9 cellular contexts compared by ENCODE assay signal in genomic region chr1:109821221-109821669, GRCh38. TPM values are rescaled to one million over a fixed set of nuclear protein-coding genes. Genes with fewer than 3 reads are reported as not detected.
DNase-seq lines count a peak whose midpoint lies in the region; ATAC-seq and TF ChIP-seq lines count a peak whose summit lies in the region.
"Had no signal": no experiment of that assay in that cellular context is flagged by ENCODE, and none has a peak within 500 bp of the region (broad histone marks: within the 10 kb centered on the region; RNA-seq: fewer than 3 reads in every experiment).

No MANE protein-coding gene starts in this region.

- POLR2A ChIA-PET in CD4-positive, alpha-beta memory T cell (lab: Charles Lee; ENCODE audit: partially characterized antibody): no interaction called here

- no peaks in the 10 kb centered on the region for H3K27me3 ChIP-seq in upper lobe of left lung
- H3K27me3 ChIP-seq in CD4-positive, alpha-beta memory T cell (ENCODE audit: insufficient read depth, low read length): no peaks in the 10 kb centered on the region

- no peak for TF ChIP-seq CTCF in upper lobe of left lung (IDR thresholded peaks at IDR 0.05)

- H3K9me3 ChIP-seq in upper lobe of left lung: no peaks in the 10 kb centered on the region
- H3K9me3 ChIP-seq in CD4-positive, alpha-beta memory T cell (ENCODE audit: control insufficient read depth in 1 of 2, low read length in 2 of 2): no peaks in the 10 kb centered on the region

- DNase-seq in stimulated activated CD4-positive, alpha-beta T cell treated with anti-CD3 and anti-CD28 coated beads, Interleukin-15, amount 100 ng/mL, for 24 hours: peak; percentile 44
- DNase-seq in stimulated activated CD4-positive, alpha-beta T cell treated with anti-CD3 and anti-CD28 coated beads, Interleukin-4, amount 100 ng/mL, for 24 hours: no peak
- no peak for DNase-seq in activated T-helper 2 cell treated with anti-CD3 and anti-CD28 coated beads, Interferon-gamma antibody, Interleukin-2, Interleukin-4, amounts not matched to agents 10 μg/mL and 5 μg/mL and 100 μg/mL, durations not matched to agents 14 hours and 24 hours and 36 hours (ENCODE audit: low spot score)
- DNase-seq in iPS-NIHi11 (ENCODE audit: low spot score): peak; percentile 37
- peak in 1 of 2 donors; percentile 84 for DNase-seq in upper lobe of left lung
- no peak for DNase-seq in NCI-H2107 (lab: John Stamatoyannopoulos, UW)
- DNase-seq in CD4-positive, alpha-beta memory T cell: no peak

- peak overlapping the region; percentile 84 for H3K27ac Mint-ChIP-seq in activated T-helper 2 cell treated with anti-CD3 and anti-CD28 coated beads, Interferon-gamma antibody, Interleukin-2, Interleukin-4, amounts not matched to agents 10 μg/mL and 5 μg/mL and 100 μg/mL, durations not matched to agents 14 hours and 24 hours and 36 hours
- H3K27ac Mint-ChIP-seq in CD4-positive, alpha-beta memory T cell: no peak overlapping the region

- 61 to 75% methylated on average over 8 of the region's 8 CpGs for WGBS in upper lobe of left lung, 2 donors

- intact Hi-C loops in activated T-helper 2 cell treated with anti-CD3 and anti-CD28 coated beads, Interferon-gamma antibody, Interleukin-2, Interleukin-4, amounts not matched to agents 10 μg/mL and 5 μg/mL and 100 μg/mL, durations not matched to agents 14 hours and 24 hours and 36 hours (cut with micrococcal nuclease): no loop called here
- intact Hi-C loops in CD4-positive, alpha-beta memory T cell (cut with micrococcal nuclease): no loop called here

- TF ChIP-seq POLR2A in upper lobe of left lung (IDR thresholded peaks at IDR 0.05): no peak

- peak; percentile 56 to 83 for ATAC-seq in upper lobe of left lung (ENCODE audit: low FRiP score in 2 of 2)
- ATAC-seq in HG03025 (IDR thresholded peaks at IDR 0.05; ENCODE audit: low FRiP score, unreplicated experiment): no peak

- peak overlapping the region; percentile 19 to 75 (median 52) for H3K27ac ChIP-seq in upper lobe of left lung
- no peak overlapping the region for H3K27ac ChIP-seq in CD4-positive, alpha-beta memory T cell (ENCODE audit: low read depth, low read length)

- peak in 1 of 4 donors; percentile 38 for TF ChIP-seq EP300 in upper lobe of left lung (IDR thresholded peaks at IDR 0.05)

- peaks cover 69% of the 10 kb centered on the region for H3K4me1 Mint-ChIP-seq in activated T-helper 2 cell treated with anti-CD3 and anti-CD28 coated beads, Interferon-gamma antibody, Interleukin-2, Interleukin-4, amounts not matched to agents 10 μg/mL and 5 μg/mL and 100 μg/mL, durations not matched to agents 14 hours and 24 hours and 36 hours (ENCODE audit: low read depth)
- H3K4me1 Mint-ChIP-seq in CD4-positive, alpha-beta memory T cell: peaks cover 6 to 13% (median 9%) of the 10 kb centered on the region in 4 donors

- peaks cover 4% of the 10 kb centered on the region for H3K36me3 Mint-ChIP-seq in activated T-helper 2 cell treated with anti-CD3 and anti-CD28 coated beads, Interferon-gamma antibody, Interleukin-2, Interleukin-4, amounts not matched to agents 10 μg/mL and 5 μg/mL and 100 μg/mL, durations not matched to agents 14 hours and 24 hours and 36 hours (ENCODE audit: low read depth)
- no peaks in the 10 kb centered on the region for H3K36me3 Mint-ChIP-seq in CD4-positive, alpha-beta memory T cell

- H3K27me3 Mint-ChIP-seq in activated T-helper 2 cell treated with anti-CD3 and anti-CD28 coated beads, Interferon-gamma antibody, Interleukin-2, Interleukin-4, amounts not matched to agents 10 μg/mL and 5 μg/mL and 100 μg/mL, durations not matched to agents 14 hours and 24 hours and 36 hours (ENCODE audit: low read depth): no peaks in the 10 kb centered on the region
- no peaks in the 10 kb centered on the region for H3K27me3 Mint-ChIP-seq in CD4-positive, alpha-beta memory T cell

- no peaks in the 10 kb centered on the region for H3K36me3 ChIP-seq in upper lobe of left lung
- no peaks in the 10 kb centered on the region for H3K36me3 ChIP-seq in CD4-positive, alpha-beta memory T cell (ENCODE audit: insufficient read depth, low read length)

- no peak overlapping the region for H3K4me3 Mint-ChIP-seq in activated T-helper 2 cell treated with anti-CD3 and anti-CD28 coated beads, Interferon-gamma antibody, Interleukin-2, Interleukin-4, amounts not matched to agents 10 μg/mL and 5 μg/mL and 100 μg/mL, durations not matched to agents 14 hours and 24 hours and 36 hours (ENCODE audit: low read depth)
- no peak overlapping the region for H3K4me3 Mint-ChIP-seq in CD4-positive, alpha-beta memory T cell

- H3K4me1 ChIP-seq in upper lobe of left lung: peaks cover 54 to 72% (median 65%) of the 10 kb centered on the region in 4 donors
- peaks cover 4% of the 10 kb centered on the region for H3K4me1 ChIP-seq in CD4-positive, alpha-beta memory T cell (ENCODE audit: insufficient read depth, low read length)

- H3K9me3 Mint-ChIP-seq in activated T-helper 2 cell treated with anti-CD3 and anti-CD28 coated beads, Interferon-gamma antibody, Interleukin-2, Interleukin-4, amounts not matched to agents 10 μg/mL and 5 μg/mL and 100 μg/mL, durations not matched to agents 14 hours and 24 hours and 36 hours: peaks cover 3% of the 10 kb centered on the region
- H3K9me3 Mint-ChIP-seq in CD4-positive, alpha-beta memory T cell: no peaks in the 10 kb centered on the region

- no peak overlapping the region for H3K4me3 ChIP-seq in upper lobe of left lung
- H3K4me3 ChIP-seq in CD4-positive, alpha-beta memory T cell (ENCODE audit: low read length in 2 of 2): no peak overlapping the region

- CTCF ChIA-PET in CD4-positive, alpha-beta memory T cell (lab: Charles Lee; ENCODE audit: partially characterized antibody): interaction anchor here (1.9 kb wide), 1 partner anchor 30 kb away, joined by 5 read pairs; no protein-coding TSS in a partner anchor

RNA-seq across cellular contexts. Expression of gene EPS8L3, which starts 57.5 kb away (rescaled TPM):
- total RNA-seq in activated T-helper 2 cell treated with anti-CD3 and anti-CD28 coated beads, Interferon-gamma antibody, Interleukin-2, Interleukin-4, amounts not matched to agents 10 μg/mL and 5 μg/mL and 100 μg/mL, durations not matched to agents 14 hours and 24 hours and 36 hours: not detected in 2 replicates
- total RNA-seq in upper lobe of left lung: under 1 TPM in 1 of 6 donors, not detected in 5; 0.20 TPM
- not detected for total RNA-seq in CD4-positive, alpha-beta memory T cell
- polyA plus RNA-seq in CD4-positive, alpha-beta memory T cell: not detected
- total RNA-seq: activated CD8-positive, alpha-beta memory T cell treated with anti-CD3 and anti-CD28 coated beads for 36 hours had no signal

Comparison
In these comparisons a context has a peak if more than half of its experiments do, and no peak if none do; other contexts are left out.
1. DNase-seq: peak in stimulated activated CD4-positive, alpha-beta T cell treated with anti-CD3 and anti-CD28 coated beads, Interleukin-15, amount 100 ng/mL, for 24 hours (single experiment) and iPS-NIHi11 (single experiment); none in stimulated activated CD4-positive, alpha-beta T cell treated with anti-CD3 and anti-CD28 coated beads, Interleukin-4, amount 100 ng/mL, for 24 hours (single experiment), activated T-helper 2 cell treated with anti-CD3 and anti-CD28 coated beads, Interferon-gamma antibody, Interleukin-2, Interleukin-4, amounts not matched to agents 10 μg/mL and 5 μg/mL and 100 μg/mL, durations not matched to agents 14 hours and 24 hours and 36 hours (single experiment), NCI-H2107 (single experiment) and CD4-positive, alpha-beta memory T cell (0 of 5).